11 cellular contexts compared by ENCODE assay signal in genomic region chr20:31701591-31701990, GRCh38. TPM values are rescaled to one million over a fixed set of nuclear protein-coding genes. Genes with fewer than 3 reads are reported as not detected.
A peak's percentile ranks its signal among the peaks of the same experiment; 100 is the strongest.
DNase-seq lines count a peak whose midpoint lies in the region; ATAC-seq and TF ChIP-seq lines count a peak whose summit lies in the region.
"Had no signal": no experiment of that assay in that cellular context is flagged by ENCODE, and none has a peak within 500 bp of the region (broad histone marks: within the 10 kb centered on the region; RNA-seq: fewer than 3 reads in every experiment).

No MANE protein-coding gene starts in this region.

- H3K36me3 ChIP-seq in Panc1 (ENCODE audit: control insufficient read depth, insufficient read depth, low read length) (peaks cover 4% of the 10 kb centered on the region; the same call in 1 of the 2 replicates), psoas muscle (ENCODE audit: insufficient read depth in 1 of 2, low read depth in 1 of 2) (peaks cover 10 to 16% of the 10 kb centered on the region in 2 donors), colonic mucosa (no peaks in the 10 kb centered on the region), osteoblast (ENCODE audit: insufficient read depth, low read length) (peaks cover 40% of the 10 kb centered on the region)

- H3K27ac Mint-ChIP-seq in Calu3 (ENCODE audit: unreplicated experiment): peak overlapping the region; percentile 85

- in situ Hi-C loops in Panc1 (cut with HindIII; ENCODE audit: low pct_unique_long_range_greater_than_20kb, low sequenced_read_pairs): no loop called here

- no TSS peak for BruUV-seq in Calu3 (replicated peaks; lab: Mats Ljungman, UMichigan)
- BruUV-seq in Panc1 (replicated peaks; lab: Mats Ljungman, UMichigan): TSS peak; percentile 18

- no peak overlapping the region for H3K4me2 ChIP-seq in osteoblast (ENCODE audit: insufficient read depth, low read length)

- 73 to 81% (median 79%) methylated on average over 1 of the region's 1 CpG for WGBS in psoas muscle, 3 donors

- H3K9me3 Mint-ChIP-seq in Calu3 (ENCODE audit: low read depth, unreplicated experiment): no peaks in the 10 kb centered on the region

- H3K9me3 ChIP-seq in Panc1 (ENCODE audit: control insufficient read depth, insufficient read depth, low read depth, low read length) (no peaks in the 10 kb centered on the region), psoas muscle (no peaks in the 10 kb centered on the region), colonic mucosa (no peaks in the 10 kb centered on the region), osteoblast (ENCODE audit: low read depth, low read length) (no peaks in the 10 kb centered on the region)

- POLR2A ChIA-PET in Panc1 (lab: Charles Lee): no interaction called here

- TF ChIP-seq CTCF in Calu3 (IDR thresholded peaks at IDR 0.05; ENCODE audit: unreplicated experiment) (no peak), Panc1 (IDR thresholded peaks at IDR 0.05) (no peak), psoas muscle (IDR thresholded peaks at IDR 0.05) (no peak), colonic mucosa (IDR thresholded peaks at IDR 0.05) (no peak), osteoblast (IDR thresholded peaks at IDR 0.05; ENCODE audit: extremely low read depth, low read depth, low read length) (no peak)

- intact Hi-C loops in Calu3 (cut with micrococcal nuclease; ENCODE audit: unreplicated experiment): no loop called here
- intact Hi-C loops in Panc1 (cut with micrococcal nuclease; ENCODE audit: unreplicated experiment): no loop called here
- intact Hi-C loops in psoas muscle (cut with DNase I): no loop called here
- intact Hi-C loops in colonic mucosa (cut with DNase I): no loop called here

- ATAC-seq in Panc1 (no peak), psoas muscle (no peak), HG02981 (IDR thresholded peaks at IDR 0.05; ENCODE audit: unreplicated experiment) (no peak)
- ATAC-seq: sciatic nerve had no signal

- peaks cover 79% of the 10 kb centered on the region for H3K4me1 Mint-ChIP-seq in Calu3 (ENCODE audit: low read depth, unreplicated experiment)

- H3K27me3 ChIP-seq in Panc1 (ENCODE audit: control insufficient read depth, insufficient read depth, low read length): no peaks in the 10 kb centered on the region
- H3K27me3 ChIP-seq in psoas muscle (ENCODE audit: insufficient read depth in 3 of 3, low read length in 2 of 3): no peaks in the 10 kb centered on the region
- no peaks in the 10 kb centered on the region for H3K27me3 ChIP-seq in colonic mucosa
- H3K27me3 ChIP-seq in osteoblast (ENCODE audit: insufficient read depth, low read length): no peaks in the 10 kb centered on the region

- H3K27ac ChIP-seq in Panc1 (ENCODE audit: low read length) (no peak overlapping the region), cingulate gyrus (ENCODE audit: low read depth, low read length) (peak overlapping the region; percentile 66), psoas muscle (peak overlapping the region; percentile 98), colonic mucosa (no peak overlapping the region), osteoblast (ENCODE audit: low read depth, low read length) (no peak overlapping the region)

- H3K4me3 ChIP-seq in Panc1 (ENCODE audit: low read depth in 2 of 2, low read length in 2 of 2) (no peak overlapping the region), psoas muscle (no peak overlapping the region), colonic mucosa (no peak overlapping the region), osteoblast (ENCODE audit: insufficient read depth, low read length) (no peak overlapping the region)

- no peaks in the 10 kb centered on the region for H3K27me3 Mint-ChIP-seq in Calu3 (ENCODE audit: unreplicated experiment)

- peaks cover 39% of the 10 kb centered on the region for H3K4me1 ChIP-seq in Panc1 (ENCODE audit: control insufficient read depth, insufficient read depth, low read length)
- H3K4me1 ChIP-seq in psoas muscle: peaks cover 81% of the 10 kb centered on the region
- H3K4me1 ChIP-seq in colonic mucosa: peaks cover 21% of the 10 kb centered on the region
- H3K4me1 ChIP-seq in osteoblast (ENCODE audit: insufficient read depth, low read length): peaks cover 40% of the 10 kb centered on the region

- peak overlapping the region; percentile 18 for H3K4me3 Mint-ChIP-seq in Calu3 (ENCODE audit: low read depth, unreplicated experiment)

- no peak overlapping the region for H2AFZ ChIP-seq in osteoblast (ENCODE audit: low read length)

- CTCF ChIA-PET in Calu3 (lab: Charles Lee): interaction anchor here (2.9 kb wide), 1 partner anchor 22 kb away, joined by 26 read pairs; the partner anchor contains the start of gene BCL2L1
- CTCF ChIA-PET in Panc1 (lab: Charles Lee): interaction anchor here (0.6 kb wide), 1 partner anchor 47 kb away, joined by 5 read pairs; no protein-coding TSS in a partner anchor

- DNase-seq in Calu3 (no peak), Panc1 (ENCODE audit: low read depth, low spot score) (no peak), psoas muscle (no peak), colonic mucosa (no peak), osteoblast (ENCODE audit: insufficient read length, low spot score, missing footprints) (no peak), hippocampal formation (lab: John Stamatoyannopoulos, UW) (no peak)
- DNase-seq: H7, NCI-H2171 had no signal

- H4K20me1 ChIP-seq in osteoblast (ENCODE audit: insufficient read depth, low read length): peaks cover 3% of the 10 kb centered on the region

- no peak overlapping the region for H3K9ac ChIP-seq in colonic mucosa (ENCODE audit: low read depth in 2 of 2, low read length in 2 of 2)

- H3K79me2 ChIP-seq in osteoblast (ENCODE audit: insufficient read depth, low read length): peaks cover 93% of the 10 kb centered on the region

- H3K36me3 Mint-ChIP-seq in Calu3 (ENCODE audit: insufficient read depth, unreplicated experiment): peaks cover 99% of the 10 kb centered on the region

RNA-seq across cellular contexts. Expression of gene BCL2L1, which starts 21.1 kb away (rescaled TPM):
- total RNA-seq in Calu3 (2022) (290 and 321 TPM in 2 replicates), Panc1 (2021; ENCODE audit: unreplicated experiment) (150 TPM), psoas muscle (10 to 100 TPM; 34.5 to 95.1 (median 76.3) TPM), colonic mucosa (10 to 100 TPM; 55.9 to 59.4 TPM), osteoblast (127 and 136 TPM in 2 replicates)
- 127 TPM for polyA plus RNA-seq in Panc1 (2012; ENCODE audit: insufficient read length)
- 100 to 1,000 TPM in 1 of 3 donors, 10 to 100 TPM in 2; 42.3 to 204 (median 48.2) TPM for polyA plus RNA-seq in psoas muscle

RNA-seq across cellular contexts. Expression of gene TPX2, which starts 37.5 kb away (rescaled TPM):
- 157 and 179 TPM in 2 replicates for total RNA-seq in Calu3 (2022)
- total RNA-seq in Panc1 (2021; ENCODE audit: unreplicated experiment): 248 TPM
- polyA plus RNA-seq in Panc1 (2012; ENCODE audit: insufficient read length): 84.6 TPM
- total RNA-seq in psoas muscle: 1 to 10 TPM in 3 of 4 donors, under 1 TPM in 1; 0.63 to 2.2 (median 1.6) TPM
- polyA plus RNA-seq in psoas muscle: 1 to 10 TPM; 2.6 to 8.5 (median 3.4) TPM
- total RNA-seq in colonic mucosa: 10 to 100 TPM; 21.8 to 74.5 TPM
- total RNA-seq in osteoblast: 16.2 and 18.5 TPM in 2 replicates

Comparison
In these comparisons a context has a peak if more than half of its experiments do, and no peak if none do; other contexts are left out.
1. H3K27ac ChIP-seq: peak in cingulate gyrus (single experiment) and psoas muscle (single experiment); none in Panc1 (single experiment), colonic mucosa (single experiment) and osteoblast (single experiment).